ENCODE assay signal across 23 cellular contexts in the genomic region with DNA sequence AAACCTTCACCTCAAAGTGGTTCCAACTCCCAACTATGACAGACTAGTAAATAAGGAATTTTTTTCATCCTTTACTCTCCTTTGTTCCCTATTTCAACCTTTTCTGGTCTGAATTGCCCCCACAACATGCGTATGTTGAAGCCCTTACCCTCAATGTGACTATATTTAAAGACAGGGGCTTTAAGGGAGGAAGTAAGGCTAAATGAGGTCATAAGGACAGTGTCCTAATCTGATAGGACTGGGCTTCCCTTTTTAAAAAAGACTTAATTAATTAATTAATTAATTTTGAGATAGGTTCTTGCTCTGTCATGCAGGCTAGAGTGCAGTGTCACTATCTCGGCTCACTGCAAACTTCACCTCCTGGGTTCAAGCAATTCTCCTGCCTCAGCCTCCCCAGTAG.
"Had no signal": no experiment of that assay in that cellular context is flagged by ENCODE, and none has a peak within 500 bp of the region (broad histone marks: within the 10 kb centered on the region; RNA-seq: fewer than 3 reads in every experiment).

No MANE protein-coding gene starts in this region.

- H3K27ac ChIP-seq: colonic mucosa, gastroesophageal sphincter, sigmoid colon, transverse colon, vagina, WERI-Rb-1 had no signal

- H3K4me1 ChIP-seq: colonic mucosa, vagina had no signal

- H3K27me3 ChIP-seq: colonic mucosa, gastroesophageal sphincter, sigmoid colon, transverse colon, vagina had no signal

- H3K4me3 Mint-ChIP-seq: activated CD8-positive, alpha-beta T cell treated with anti-CD3 and anti-CD28 coated beads, Interleukin-2, amount 10 ng/mL, durations not matched to agents 7 days and 5 days; activated T-helper 1 cell treated with anti-CD3 and anti-CD28 coated beads, Interleukin-12 subunit alpha, Interleukin-12 subunit beta, Interleukin-2, Interleukin-4 antibody, amounts not matched to agents 30 ng/mL and 10 ng/mL and 1 ng/mL, durations not matched to agents 14 hours and 24 hours and 36 hours; endodermal cell; neural crest cell; stimulated activated memory B cell treated with anti-CD40 and anti-IgM and Interleukin-4, amounts not matched to agents 10 μg/mL and 1 μg/mL and 100 μg/mL, for 72 hours; T-helper 17 cell had no signal

- H3K9me3 ChIP-seq: colonic mucosa, transverse colon, vagina had no signal

- H3K27ac Mint-ChIP-seq: activated CD8-positive, alpha-beta T cell treated with anti-CD3 and anti-CD28 coated beads, Interleukin-2, amount 10 ng/mL, durations not matched to agents 7 days and 5 days; activated naive CD4-positive, alpha-beta T cell treated with anti-CD3 and anti-CD28 coated beads, Interleukin-2, amount 50 U/mL, for 72 hours; activated T-helper 1 cell treated with anti-CD3 and anti-CD28 coated beads, Interleukin-12 subunit alpha, Interleukin-12 subunit beta, Interleukin-2, Interleukin-4 antibody, amounts not matched to agents 30 ng/mL and 10 ng/mL and 1 ng/mL, durations not matched to agents 14 hours and 24 hours and 36 hours; endodermal cell; stimulated activated memory B cell treated with anti-CD40 and anti-IgM and Interleukin-4, amounts not matched to agents 10 μg/mL and 1 μg/mL and 100 μg/mL, for 72 hours had no signal

- DNase-seq: activated CD4-positive, alpha-beta T cell treated with anti-CD3 and anti-CD28 coated beads for 1 hour; activated CD4-positive, alpha-beta T cell treated with anti-CD3 and anti-CD28 coated beads, Interleukin-2, amount 50 U/mL, for 1 hour; activated CD8-positive, alpha-beta T cell treated with anti-CD3 and anti-CD28 coated beads, Interleukin-2, amount 10 ng/mL, durations not matched to agents 7 days and 5 days; central memory CD4-positive, alpha-beta T cell; colonic mucosa; endodermal cell; head of caudate nucleus; hypothalamus; mesenchymal stem cell; occipital lobe; posterior cingulate gyrus; sigmoid colon; stimulated activated CD4-positive, alpha-beta T cell treated with anti-CD3 and anti-CD28 coated beads, Interleukin-15, amount 100 ng/mL, for 24 hours; T-helper 17 cell; transverse colon; WERI-Rb-1 had no signal

- ATAC-seq: activated CD8-positive, alpha-beta T cell treated with anti-CD3 and anti-CD28 coated beads, Interleukin-2, amount 10 ng/mL, durations not matched to agents 7 days and 5 days; activated naive CD4-positive, alpha-beta T cell treated with anti-CD3 and anti-CD28 coated beads, Interleukin-2, amount 50 U/mL, for 72 hours; gastroesophageal sphincter; stimulated activated memory B cell treated with anti-CD40 and anti-IgM and Interleukin-4, amounts not matched to agents 10 μg/mL and 1 μg/mL and 100 μg/mL, for 72 hours; T-helper 17 cell had no signal

- H3K4me3 ChIP-seq: colonic mucosa, gastroesophageal sphincter, sigmoid colon, smooth muscle cell, transverse colon, vagina had no signal

- H3K27me3 Mint-ChIP-seq: stimulated activated memory B cell treated with anti-CD40 and anti-IgM and Interleukin-4, amounts not matched to agents 10 μg/mL and 1 μg/mL and 100 μg/mL, for 72 hours; T-helper 17 cell had no signal

- H3K4me1 Mint-ChIP-seq: endodermal cell had no signal

- H3K36me3 ChIP-seq: colonic mucosa, gastroesophageal sphincter, sigmoid colon, transverse colon, vagina, WERI-Rb-1 had no signal

- H3K9me3 Mint-ChIP-seq: neural crest cell had no signal
